8 cellular contexts compared by ENCODE assay signal in genomic region chr5:54517512-54518145, GRCh38. TPM values are rescaled to one million over a fixed set of nuclear protein-coding genes. Genes with fewer than 3 reads are reported as not detected.
DNase-seq lines count a peak whose midpoint lies in the region; ATAC-seq and TF ChIP-seq lines count a peak whose summit lies in the region.

A gene with protein sequence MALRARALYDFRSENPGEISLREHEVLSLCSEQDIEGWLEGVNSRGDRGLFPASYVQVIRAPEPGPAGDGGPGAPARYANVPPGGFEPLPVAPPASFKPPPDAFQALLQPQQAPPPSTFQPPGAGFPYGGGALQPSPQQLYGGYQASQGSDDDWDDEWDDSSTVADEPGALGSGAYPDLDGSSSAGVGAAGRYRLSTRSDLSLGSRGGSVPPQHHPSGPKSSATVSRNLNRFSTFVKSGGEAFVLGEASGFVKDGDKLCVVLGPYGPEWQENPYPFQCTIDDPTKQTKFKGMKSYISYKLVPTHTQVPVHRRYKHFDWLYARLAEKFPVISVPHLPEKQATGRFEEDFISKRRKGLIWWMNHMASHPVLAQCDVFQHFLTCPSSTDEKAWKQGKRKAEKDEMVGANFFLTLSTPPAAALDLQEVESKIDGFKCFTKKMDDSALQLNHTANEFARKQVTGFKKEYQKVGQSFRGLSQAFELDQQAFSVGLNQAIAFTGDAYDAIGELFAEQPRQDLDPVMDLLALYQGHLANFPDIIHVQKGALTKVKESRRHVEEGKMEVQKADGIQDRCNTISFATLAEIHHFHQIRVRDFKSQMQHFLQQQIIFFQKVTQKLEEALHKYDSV (plus strand): TSS chr5:54517759. CDS start chr5:54517953, 194 bp downstream.

- H3K36me3 ChIP-seq in IMR-90 (ENCODE audit: control insufficient read depth, insufficient read depth, low read length) (peaks cover 23% of the 10 kb centered on the region), PC-3 (ENCODE audit: low read depth, low read length) (no peaks in the 10 kb centered on the region), esophagus (ENCODE audit: control insufficient read depth in 2 of 2, insufficient read depth in 2 of 2, low read length in 1 of 2) (peaks cover 0 to 4% of the 10 kb centered on the region in 2 donors), muscle layer of duodenum (ENCODE audit: control insufficient read depth in 1 of 2, insufficient read depth in 2 of 2, low read length in 2 of 2) (no peaks in the 10 kb centered on the region)

- H3K9me1 ChIP-seq in IMR-90 (ENCODE audit: insufficient read depth, low read length), result peaks cover 12% of the 10 kb centered on the region

- peak within 1 kb of the TSS; percentile 76 for H3K18ac ChIP-seq in IMR-90 (ENCODE audit: low read depth, low read length)

- peak within 1 kb of the TSS; percentile 93 for H3K23ac ChIP-seq in IMR-90 (ENCODE audit: low read depth, low read length)

- peaks cover 9% of the 10 kb centered on the region for H3K9me3 ChIP-seq in IMR-90 (ENCODE audit: control insufficient read depth, insufficient read depth, low read length)
- H3K9me3 ChIP-seq in PC-3 (ENCODE audit: low read length), result no peaks in the 10 kb centered on the region
- H3K9me3 ChIP-seq in esophagus (ENCODE audit: control insufficient read depth in 2 of 2, insufficient read depth in 1 of 2, low read depth in 1 of 2, low read length in 1 of 2), result peaks cover 0 to 5% of the 10 kb centered on the region in 2 donors
- H3K9me3 ChIP-seq in muscle layer of duodenum (ENCODE audit: control insufficient read depth in 1 of 2, low read length in 2 of 2), result no peaks in the 10 kb centered on the region

- DNase-seq in DMS153 (lab: John Stamatoyannopoulos, UW) (peak; percentile 71), IMR-90 (peak; percentile 93), PC-3 (peak; percentile 85)
- DNase-seq in activated T-cell treated with anti-CD3 and anti-CD28 coated beads, Interleukin-2, amount 50 U/mL, for 1 hour, result peak; percentile 92
- peak; percentile 73 for DNase-seq in stimulated activated CD8-positive, alpha-beta memory T cell treated with anti-CD3 and anti-CD28 coated beads, Interleukin-7, amount 100 ng/mL, for 24 hours (ENCODE audit: low read depth)

- CTCF ChIA-PET in IMR-90 (lab: Yijun Ruan, JAX), result interaction anchor here (0.5 to 3.0 kb wide), 16 partner anchors 10 to 642 kb away, joined by 3 to 14 read pairs (median 4); partner anchors contain the start of gene GPX8
- CTCF ChIA-PET in PC-3 (lab: Charles Lee), result interaction anchor here (0.7 to 2.7 kb wide), 5 partner anchors 225 to 630 kb away, joined by 3 to 28 read pairs (median 4); no protein-coding TSS in a partner anchor

- no peaks in the 10 kb centered on the region for H3K9me2 ChIP-seq in PC-3 (replicated peaks; ENCODE audit: low read length)

- 0% methylated on average over 57 of the region's 88 CpGs; no CpG with 5 or more reads in 1 of the 2 experiments for WGBS in IMR-90 (ENCODE audit: extremely low coverage in 2 of 2, insufficient read length in 1 of 2), 2 experiments
- WGBS in esophagus, 2 donors, result 0 to 1% methylated on average over 51 to 88 of the region's 88 CpGs

- H3K9ac ChIP-seq in IMR-90 (ENCODE audit: low read depth, low read length), result peak within 1 kb of the TSS; percentile 80
- H3K9ac ChIP-seq in PC-3 (ENCODE audit: low read length), result peak within 1 kb of the TSS; percentile 66

- intact Hi-C loops in IMR-90 (cut with micrococcal nuclease), result loop anchor here (1.0 to 10.0 kb wide), 8 partner anchors 185 to 629 kb away; no protein-coding TSS in a partner anchor
- intact Hi-C loops in PC-3 (cut with micrococcal nuclease), result loop anchor here (1.0 to 5.0 kb wide), 5 partner anchors 105 to 378 kb away; no protein-coding TSS in a partner anchor

- H3K79me2 ChIP-seq in PC-3 (ENCODE audit: low read length), result peaks cover 45% of the 10 kb centered on the region

- H3K27me3 ChIP-seq in IMR-90 (ENCODE audit: control insufficient read depth, insufficient read depth, low read length) (no peaks in the 10 kb centered on the region), PC-3 (ENCODE audit: low read length) (no peaks in the 10 kb centered on the region), esophagus (ENCODE audit: control insufficient read depth in 1 of 2, insufficient read depth in 2 of 2, low read length in 2 of 2) (no peaks in the 10 kb centered on the region), muscle layer of duodenum (ENCODE audit: low read depth, low read length) (no peaks in the 10 kb centered on the region)

- POLR2A ChIA-PET in IMR-90 (lab: Charles Lee; ENCODE audit: unreplicated experiment), result interaction anchor here (0.6 to 1.3 kb wide), 4 partner anchors 153 to 350 kb away, joined by 3 to 5 read pairs (median 3); no protein-coding TSS in a partner anchor
- POLR2A ChIA-PET in PC-3 (lab: Charles Lee; ENCODE audit: unreplicated experiment), result interaction anchor here (0.5 kb wide), 1 partner anchor 331 kb away, joined by 4 read pairs; no protein-coding TSS in a partner anchor

- peak within 1 kb of the TSS; percentile 62; the same call in 1 of the 2 replicates for H4K91ac ChIP-seq in IMR-90 (ENCODE audit: insufficient read depth, low read depth, low read length)

- H3K4me2 ChIP-seq in IMR-90 (ENCODE audit: low read depth, low read length), result peak within 1 kb of the TSS; percentile 96
- H3K4me2 ChIP-seq in PC-3 (ENCODE audit: low read length), result peak within 1 kb of the TSS; percentile 89

- H2AFZ ChIP-seq in IMR-90 (replicated peaks; ENCODE audit: low read length, poor library complexity) (peak within 1 kb of the TSS; percentile 76), PC-3 (ENCODE audit: low read length) (peak within 1 kb of the TSS; percentile 88)

- TF ChIP-seq RAD21 in IMR-90 (IDR thresholded peaks at IDR 0.05; ENCODE audit: low read length), result peak; percentile 100

- peak within 1 kb of the TSS; percentile 36 for H4K5ac ChIP-seq in IMR-90 (ENCODE audit: low read depth, low read length)

- peaks cover 0 to 35% of the 10 kb centered on the region in 2 experiments; a peak in 2 of 4 replicates for H3K79me1 ChIP-seq in IMR-90 (ENCODE audit: low read depth in 1 of 2, low read length in 2 of 2)

- H4K20me1 ChIP-seq in IMR-90 (ENCODE audit: insufficient read depth, low read length) (peaks cover 38% of the 10 kb centered on the region), PC-3 (ENCODE audit: low read length) (0 out of 2 replicates have a peak, but pooled peaks cover 8% of the 10 kb centered on the region)

- H3K27ac ChIP-seq in IMR-90 (ENCODE audit: insufficient read depth, low read length) (peak within 1 kb of the TSS; percentile 88), PC-3 (ENCODE audit: low read length) (no peak within 1 kb of the TSS), esophagus (ENCODE audit: low read depth in 2 of 2, low read length in 1 of 2) (peak within 1 kb of the TSS; percentile 91 to 95), muscle layer of duodenum (ENCODE audit: low read length) (peak within 1 kb of the TSS; percentile 90)

- H3K4me1 ChIP-seq in IMR-90 (ENCODE audit: control insufficient read depth, insufficient read depth, low read length) (peaks cover 11% of the 10 kb centered on the region), PC-3 (ENCODE audit: insufficient read depth, low read length) (peaks cover 21% of the 10 kb centered on the region), esophagus (ENCODE audit: control insufficient read depth in 2 of 2, insufficient read depth in 2 of 2, low read length in 1 of 2) (peaks cover 8 to 21% of the 10 kb centered on the region in 2 donors), muscle layer of duodenum (ENCODE audit: control insufficient read depth in 1 of 2, insufficient read depth in 2 of 2, low read length in 2 of 2) (peaks cover 9 to 13% of the 10 kb centered on the region in 2 donors)

- peak; percentile 94 for ATAC-seq in GM21528 (IDR thresholded peaks at IDR 0.05; ENCODE audit: low FRiP score, unreplicated experiment)
- peak; percentile 81 for ATAC-seq in IMR-90 (ENCODE audit: low read depth)
- peak; percentile 82 for ATAC-seq in PC-3

- H3K56ac ChIP-seq in IMR-90 (ENCODE audit: extremely low read depth, insufficient read depth, low read length), result peak within 1 kb of the TSS; percentile 40; the same call in 1 of the 2 replicates

- H3K4me3 ChIP-seq in IMR-90 (ENCODE audit: insufficient read depth, low read depth, low read length) (peak within 1 kb of the TSS; percentile 92), PC-3 (ENCODE audit: low read length) (peak within 1 kb of the TSS; percentile 76), esophagus (ENCODE audit: low read depth in 1 of 2, low read length in 2 of 2) (peak within 1 kb of the TSS; percentile 82 to 96), muscle layer of duodenum (ENCODE audit: low read depth in 1 of 2, low read length in 2 of 2) (peak within 1 kb of the TSS; percentile 71 to 77)

- in situ Hi-C loops in IMR-90 (cut with MboI; ENCODE audit: low sequenced_read_pairs), result loop anchor here (5.0 kb wide), 1 partner anchor 345 kb away; no protein-coding TSS in a partner anchor

- H3K4ac ChIP-seq in IMR-90 (ENCODE audit: low read depth, low read length), result peak within 1 kb of the TSS; percentile 82

- peak within 1 kb of the TSS; percentile 99 for H2BK5ac ChIP-seq in IMR-90 (ENCODE audit: low read depth, low read length, poor library complexity, severe bottlenecking)

- TF ChIP-seq POLR2A in IMR-90 (IDR thresholded peaks at IDR 0.05; ENCODE audit: low read depth, low read length), result peak; percentile 74; the same call in 1 of the 2 replicates

- peak; percentile 99 for TF ChIP-seq CTCF in IMR-90 (conservative IDR thresholded peaks at IDR 0.05; ENCODE audit: low read depth, low read length)
- TF ChIP-seq CTCF in PC-3 (conservative IDR thresholded peaks at IDR 0.05; ENCODE audit: low read depth, low read length), result peak; percentile 77

- peak within 1 kb of the TSS; percentile 17 to 96; a peak in 3 of 4 replicates for H4K8ac ChIP-seq in IMR-90 (ENCODE audit: low read depth in 2 of 2, low read length in 2 of 2)

- peak within 1 kb of the TSS; percentile 95 for H2AK5ac ChIP-seq in IMR-90 (ENCODE audit: low read depth, low read length)

- no peaks in the 10 kb centered on the region for H3F3A ChIP-seq in PC-3 (ENCODE audit: low read length, unreplicated experiment)

- BruUV-seq in IMR-90 (replicated peaks; lab: Mats Ljungman, UMichigan) (no TSS peak), PC-3 (replicated peaks; lab: Mats Ljungman, UMichigan) (no TSS peak)

- H3K14ac ChIP-seq in IMR-90 (replicated peaks; ENCODE audit: low read depth, low read length), result peak within 1 kb of the TSS; percentile 99

- H2BK15ac ChIP-seq in IMR-90 (ENCODE audit: low read depth, low read length), result peak within 1 kb of the TSS; percentile 59; the same call in 2 of the 3 replicates

- dilution Hi-C loops in IMR-90 (cut with HindIII; ENCODE audit: low sequenced_read_pairs, unreplicated experiment), result no loop called here

- peak within 1 kb of the TSS; percentile 92 for H2BK20ac ChIP-seq in IMR-90 (ENCODE audit: low read depth, low read length)

- peak within 1 kb of the TSS; percentile 90 for H2AK9ac ChIP-seq in IMR-90 (replicated peaks; ENCODE audit: low read depth, low read length, poor library complexity)

- peak within 1 kb of the TSS; percentile 91 for H2BK120ac ChIP-seq in IMR-90 (ENCODE audit: low read depth, low read length)

RNA-seq across cellular contexts. Expression of the gene that starts here (rescaled TPM):
- total RNA-seq in IMR-90 (2012; rRNA removed), result 50.0 and 67.8 TPM in 2 replicates
- polyA plus RNA-seq in IMR-90 (2012; rRNA removed), result 31.2 and 40.1 TPM in 2 replicates
- 33.9 and 66.4 TPM in 2 replicates for polyA plus RNA-seq in IMR-90 (2012; cell fraction: cytosol; rRNA removed)
- 17.8 and 42.7 TPM in 2 replicates for polyA plus RNA-seq in IMR-90 (2012; cell fraction: nucleus; rRNA removed; ENCODE audit: low replicate concordance)
- 14.3 and 16.5 TPM in 2 replicates for total RNA-seq in PC-3 (2014; rRNA removed)
- polyA plus RNA-seq in esophagus, result 1 to 10 TPM; 3.7 to 6.6 TPM
